Comparison of ENCODE assay signal across 17 cellular contexts in the genomic region with DNA sequence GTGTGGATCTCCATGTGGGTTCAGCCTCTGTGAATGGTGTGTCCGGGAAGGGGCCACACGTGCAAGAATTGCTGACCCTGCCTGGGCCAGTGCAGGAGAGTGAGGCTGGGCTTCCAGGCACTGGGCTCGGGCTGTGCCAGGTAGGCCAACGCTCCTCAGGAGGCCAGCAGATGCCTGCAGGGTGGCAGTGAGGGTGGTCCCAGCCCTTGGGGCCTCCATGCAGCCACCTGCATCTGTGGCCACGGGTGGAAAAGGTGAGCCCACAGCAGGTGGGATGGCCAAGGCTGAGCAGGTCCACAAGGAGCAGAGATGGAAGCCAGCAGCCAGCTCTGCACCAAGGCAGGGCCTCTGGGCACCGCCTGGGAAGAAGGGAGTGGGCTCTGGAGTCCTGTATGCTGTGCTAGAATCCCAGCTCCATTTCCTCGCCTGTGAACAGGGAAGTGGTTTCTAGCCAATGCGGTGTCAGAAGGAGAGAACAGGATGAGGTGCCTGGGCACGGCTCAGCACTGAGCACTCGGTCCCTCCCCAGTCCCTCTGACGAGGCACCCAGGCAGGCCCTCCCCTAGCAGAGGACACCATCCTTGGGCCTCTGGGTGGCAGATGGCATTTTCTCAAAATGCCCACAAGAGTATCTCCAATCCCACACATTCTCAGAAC. TPM values are rescaled to one million over a fixed set of nuclear protein-coding genes. Genes with fewer than 3 reads are reported as not detected.
DNase-seq lines count a peak whose midpoint lies in the region; ATAC-seq, FAIRE-seq and TF ChIP-seq lines count a peak whose summit lies in the region.
"Had no signal": no experiment of that assay in that cellular context is flagged by ENCODE, and none has a peak within 500 bp of the region (broad histone marks: within the 10 kb centered on the region; RNA-seq: fewer than 3 reads in every experiment).

No MANE protein-coding gene starts in this region.

- no peak for ATAC-seq in Right ventricle myocardium inferior
- no peak for ATAC-seq in omental fat pad (ENCODE audit: low FRiP score)
- ATAC-seq: stimulated activated memory B cell treated with anti-CD40 and anti-IgM and Interleukin-4, amounts not matched to agents 10 μg/mL and 1 μg/mL and 100 μg/mL, for 72 hours; T-cell had no signal

- no peak overlapping the region for H3K27ac ChIP-seq in left ventricle myocardium inferior (replicated peaks)
- H3K27ac ChIP-seq in coronary artery: no peak overlapping the region
- H3K27ac ChIP-seq in vagina: no peak overlapping the region
- no peak overlapping the region for H3K27ac ChIP-seq in brain microvascular endothelial cell
- H3K27ac ChIP-seq: HL-60, WERI-Rb-1 had no signal

- no peak overlapping the region for H3K4me3 ChIP-seq in left ventricle myocardium inferior
- H3K4me3 ChIP-seq in coronary artery: no peak overlapping the region
- no peak overlapping the region for H3K4me3 ChIP-seq in vagina
- no peak overlapping the region for H3K4me3 ChIP-seq in brain microvascular endothelial cell (ENCODE audit: low read depth, low read length)
- H3K4me3 ChIP-seq: HAP-1 had no signal

- H3K9me3 ChIP-seq in left ventricle myocardium inferior (replicated peaks) (no peaks in the 10 kb centered on the region), vagina (no peaks in the 10 kb centered on the region)
- H3K9me3 ChIP-seq: HAP-1 had no signal

- no peak for FAIRE-seq in GM12892 (lab: Jason Lieb, UNC)

- TF ChIP-seq POLR2A in GM12892 (IDR thresholded peaks at IDR 0.05; ENCODE audit: low read depth, low read length) (no peak), vagina (IDR thresholded peaks at IDR 0.05) (no peak)

- in situ Hi-C loops in brain microvascular endothelial cell (cut with HindIII; ENCODE audit: low pct_ligation_motif_present, low sequenced_read_pairs): no loop called here

- TF ChIP-seq CTCF in left ventricle myocardium inferior (IDR thresholded peaks at IDR 0.05; ENCODE audit: borderline replicate concordance) (no peak), coronary artery (IDR thresholded peaks at IDR 0.05) (no peak), omental fat pad (IDR thresholded peaks at IDR 0.05) (no peak), vagina (IDR thresholded peaks at IDR 0.05) (no peak), brain microvascular endothelial cell (IDR thresholded peaks at IDR 0.05; ENCODE audit: low read depth, low read length, missing control alignments) (no peak)

- H3K4me1 ChIP-seq in left ventricle myocardium inferior (no peaks in the 10 kb centered on the region), vagina (no peaks in the 10 kb centered on the region)
- H3K4me1 ChIP-seq: HAP-1 had no signal

- DNase-seq in left ventricle myocardium inferior (peak; percentile 5), Right ventricle myocardium inferior (ENCODE audit: missing footprints) (no peak), coronary artery (ENCODE audit: low spot score) (peak; percentile 53), omental fat pad (ENCODE audit: low spot score) (peak; percentile 5), GF-D8 (lab: John Stamatoyannopoulos, UW) (no peak), GM12892 (ENCODE audit: insufficient read length) (no peak), vagina (ENCODE audit: extremely low spot score in 2 of 2) (no peak), brain microvascular endothelial cell (no peak)
- DNase-seq: activated gamma-delta T cell; amniotic stem cell; effector CD8-positive, alpha-beta T cell; NCI-H2029; WERI-Rb-1 had no signal

- peaks cover 26% of the 10 kb centered on the region for H3K27me3 ChIP-seq in left ventricle myocardium inferior (ENCODE audit: low read depth)
- no peaks in the 10 kb centered on the region for H3K27me3 ChIP-seq in vagina
- no peaks in the 10 kb centered on the region for H3K27me3 ChIP-seq in brain microvascular endothelial cell (replicated peaks)

- H3K36me3 ChIP-seq in left ventricle myocardium inferior (no peaks in the 10 kb centered on the region), vagina (no peaks in the 10 kb centered on the region), brain microvascular endothelial cell (replicated peaks) (no peaks in the 10 kb centered on the region)
- H3K36me3 ChIP-seq: HAP-1, WERI-Rb-1 had no signal

- intact Hi-C loops in left ventricle myocardium inferior (cut with micrococcal nuclease) (no loop called here), Right ventricle myocardium inferior (cut with DNase I) (no loop called here), vagina (cut with DNase I) (loop anchor here (2.0 kb wide), 1 partner anchor 19 kb away; no protein-coding TSS in a partner anchor)

RNA-seq across cellular contexts. Expression of gene RET, which starts 31.1 kb away (rescaled TPM):
- total RNA-seq in left ventricle myocardium inferior (0.60 TPM), Right ventricle myocardium inferior (7.7 TPM), omental fat pad (1 to 10 TPM in 2 of 4 donors, under 1 TPM in 2; 0.79 to 1.3 (median 0.96) TPM), vagina (7.9 TPM)
- not detected for polyA plus RNA-seq in GM12892 (2012; ENCODE audit: missing spikeins)

Comparison
In these comparisons a context has a peak if more than half of its experiments do, and no peak if none do; other contexts are left out.
1. DNase-seq: peak in left ventricle myocardium inferior (single experiment), coronary artery (single experiment) and omental fat pad (single experiment); none in Right ventricle myocardium inferior (single experiment), GF-D8 (single experiment), GM12892 (single experiment), vagina (0 of 2) and brain microvascular endothelial cell (single experiment).